Comparison of ENCODE assay signal across 1 cellular context in genomic region chrX:49199906-49200771, GRCh38.
TF ChIP-seq lines count a peak whose summit lies in the region.

TSS of gene SYP (minus strand) at chrX:49200193. CDS start at chrX:49200186, 7 bp downstream.

TF ChIP-seq in HepG2, 621 proteins besides CTCF, POLR2A, EP300 and RAD21 (continued from another document and continues in another):
- TF ChIP-seq ZNF710 (CRISPR knock-in tag; IDR thresholded peaks at IDR 0.05; ENCODE audit: borderline replicate concordance) (no peak; the same call in 1 of the 2 replicates), RFX3 (CRISPR knock-in tag; IDR thresholded peaks at IDR 0.05) (no peak), ZNF644 (CRISPR knock-in tag; IDR thresholded peaks at IDR 0.05; ENCODE audit: low read depth) (no peak), NFE2L2 (IDR thresholded peaks at IDR 0.05; ENCODE audit: low read length) (no peak), TBX2 (CRISPR knock-in tag; IDR thresholded peaks at IDR 0.05; ENCODE audit: borderline replicate concordance) (peak; percentile 39; the same call in 1 of the 2 replicates), RFX5 (IDR thresholded peaks at IDR 0.05; ENCODE audit: low read depth, low read length) (no peak), TAF15 (IDR thresholded peaks at IDR 0.05; ENCODE audit: low read depth, low read length, poor library complexity, severe bottlenecking) (no peak), ATRX (CRISPR knock-in tag; IDR thresholded peaks at IDR 0.05; ENCODE audit: borderline replicate concordance) (no peak), ZBTB42 (CRISPR knock-in tag; IDR thresholded peaks at IDR 0.05) (no peak), PCBP1 (IDR thresholded peaks at IDR 0.05; ENCODE audit: borderline replicate concordance, low read depth, low read length) (no peak), HNF4A (CRISPR knock-in tag; IDR thresholded peaks at IDR 0.05) (no peak), HDAC2 (CRISPR knock-in tag; IDR thresholded peaks at IDR 0.05) (peak; percentile 89), ZFYVE20 (CRISPR knock-in tag; IDR thresholded peaks at IDR 0.05; ENCODE audit: borderline replicate concordance, low read depth) (no peak), ZNF784 (CRISPR knock-in tag; IDR thresholded peaks at IDR 0.05; ENCODE audit: borderline replicate concordance) (peak; percentile 52; the same call in 1 of the 2 replicates), CAMTA2 (CRISPR knock-in tag; IDR thresholded peaks at IDR 0.05; ENCODE audit: borderline replicate concordance) (no peak), ZNF589 (CRISPR knock-in tag; conservative IDR thresholded peaks at IDR 0.05) (peak; percentile 57; the same call in 1 of the 2 replicates), SNAPC5 (CRISPR knock-in tag; IDR thresholded peaks at IDR 0.05; ENCODE audit: borderline replicate concordance) (no peak), ZNF883 (CRISPR knock-in tag; IDR thresholded peaks at IDR 0.05; ENCODE audit: not compliant biosample characterization) (peak; percentile 46), ARNT (IDR thresholded peaks at IDR 0.05) (no peak), ZNF572 (CRISPR knock-in tag; IDR thresholded peaks at IDR 0.05) (no peak), SP2 (CRISPR knock-in tag; IDR thresholded peaks at IDR 0.05) (peak; percentile 58), SETDB1 (CRISPR knock-in tag; IDR thresholded peaks at IDR 0.05; ENCODE audit: borderline replicate concordance) (no peak), SAFB2 (CRISPR knock-in tag; IDR thresholded peaks at IDR 0.05; ENCODE audit: borderline replicate concordance, low read depth) (peak; percentile 63; the same call in 1 of the 2 replicates), BCL3 (CRISPR knock-in tag; IDR thresholded peaks at IDR 0.05) (peak; percentile 75), IRX3 (CRISPR knock-in tag; IDR thresholded peaks at IDR 0.05; ENCODE audit: borderline replicate concordance, low read depth) (0 out of 2 replicates have a peak, but pooled peaks have one; percentile 85), IKZF4 (CRISPR knock-in tag; IDR thresholded peaks at IDR 0.05; ENCODE audit: borderline replicate concordance, low read depth, not compliant biosample characterization) (peak; percentile 88), TCF7 (IDR thresholded peaks at IDR 0.05; ENCODE audit: low read depth) (no peak), EED (CRISPR knock-in tag; IDR thresholded peaks at IDR 0.05) (no peak), TBL1XR1 (IDR thresholded peaks at IDR 0.05; ENCODE audit: borderline replicate concordance, low read length, partially characterized antibody) (no peak), KAT7 (CRISPR knock-in tag; IDR thresholded peaks at IDR 0.05; ENCODE audit: borderline replicate concordance) (0 out of 2 replicates have a peak, but pooled peaks have one; percentile 38), KLF9 (CRISPR knock-in tag; IDR thresholded peaks at IDR 0.05; ENCODE audit: low read depth) (no peak; the same call in 1 of the 2 replicates), ZSCAN30 (CRISPR knock-in tag; IDR thresholded peaks at IDR 0.05) (no peak), SP4 (CRISPR knock-in tag; IDR thresholded peaks at IDR 0.05) (peak; percentile 90), ZNF20 (CRISPR knock-in tag; IDR thresholded peaks at IDR 0.05) (no peak), REST (IDR thresholded peaks at IDR 0.05; ENCODE audit: borderline replicate concordance in 1 of 2, low read depth in 1 of 2, low read length in 2 of 2) (peak in 1 of 2 experiments; percentile 97; a peak in 2 of 4 replicates), ZNF660 (CRISPR knock-in tag; IDR thresholded peaks at IDR 0.05; ENCODE audit: borderline replicate concordance, low read depth) (no peak), ETV5 (CRISPR knock-in tag; IDR thresholded peaks at IDR 0.05; ENCODE audit: borderline replicate concordance) (no peak), AGO2 (optimal IDR thresholded peaks at IDR 0.05; ENCODE audit: low read depth, low read length) (no peak), ZNF136 (CRISPR knock-in tag; IDR thresholded peaks at IDR 0.05; ENCODE audit: low read depth) (no peak), IRF2 (CRISPR knock-in tag; IDR thresholded peaks at IDR 0.05) (0 out of 2 replicates have a peak, but pooled peaks have one; percentile 36), IRF1 (CRISPR knock-in tag; IDR thresholded peaks at IDR 0.05; ENCODE audit: low read depth) (no peak), YEATS4 (CRISPR knock-in tag; IDR thresholded peaks at IDR 0.05; ENCODE audit: borderline replicate concordance) (peak; percentile 77; the same call in 1 of the 2 replicates), SCMH1 (CRISPR knock-in tag; IDR thresholded peaks at IDR 0.05; ENCODE audit: borderline replicate concordance) (no peak), MAFK (conservative IDR thresholded peaks at IDR 0.05 in 1 of 2, IDR thresholded peaks at IDR 0.05 in 1 of 2; ENCODE audit: low read length in 2 of 2) (no peak), FOXK2 (IDR thresholded peaks at IDR 0.05) (no peak), REL (CRISPR knock-in tag; conservative IDR thresholded peaks at IDR 0.05) (no peak), TCF12 (IDR thresholded peaks at IDR 0.05) (no peak), TCF12 (CRISPR knock-in tag; IDR thresholded peaks at IDR 0.05) (peak; percentile 43; the same call in 1 of the 2 replicates), ZNF75D (CRISPR knock-in tag; IDR thresholded peaks at IDR 0.05; ENCODE audit: borderline replicate concordance) (no peak), FLYWCH1 (CRISPR knock-in tag; IDR thresholded peaks at IDR 0.05) (0 out of 2 replicates have a peak, but pooled peaks have one; percentile 53), ZSCAN12 (CRISPR knock-in tag; IDR thresholded peaks at IDR 0.05) (no peak), ZNF264 (CRISPR knock-in tag; IDR thresholded peaks at IDR 0.05) (peak; percentile 44; the same call in 1 of the 2 replicates), ZNF598 (CRISPR knock-in tag; IDR thresholded peaks at IDR 0.05; ENCODE audit: borderline replicate concordance) (no peak), HIVEP1 (CRISPR knock-in tag; IDR thresholded peaks at IDR 0.05) (no peak), ZNF282 (IDR thresholded peaks at IDR 0.05; ENCODE audit: partially characterized antibody) (no peak), JUNB (CRISPR knock-in tag; IDR thresholded peaks at IDR 0.05; ENCODE audit: borderline replicate concordance) (no peak), KLF12 (CRISPR knock-in tag; IDR thresholded peaks at IDR 0.05; ENCODE audit: borderline replicate concordance) (peak; percentile 92), TRIM22 (IDR thresholded peaks at IDR 0.05) (no peak), REXO4 (CRISPR knock-in tag; IDR thresholded peaks at IDR 0.05; ENCODE audit: borderline replicate concordance) (no peak), ZNF263 (CRISPR knock-in tag; IDR thresholded peaks at IDR 0.05) (no peak), ZBTB21 (CRISPR knock-in tag; IDR thresholded peaks at IDR 0.05) (no peak), ZFAT (CRISPR knock-in tag; conservative IDR thresholded peaks at IDR 0.05) (no peak)
